8 cellular contexts compared by ENCODE assay signal in the genomic region with DNA sequence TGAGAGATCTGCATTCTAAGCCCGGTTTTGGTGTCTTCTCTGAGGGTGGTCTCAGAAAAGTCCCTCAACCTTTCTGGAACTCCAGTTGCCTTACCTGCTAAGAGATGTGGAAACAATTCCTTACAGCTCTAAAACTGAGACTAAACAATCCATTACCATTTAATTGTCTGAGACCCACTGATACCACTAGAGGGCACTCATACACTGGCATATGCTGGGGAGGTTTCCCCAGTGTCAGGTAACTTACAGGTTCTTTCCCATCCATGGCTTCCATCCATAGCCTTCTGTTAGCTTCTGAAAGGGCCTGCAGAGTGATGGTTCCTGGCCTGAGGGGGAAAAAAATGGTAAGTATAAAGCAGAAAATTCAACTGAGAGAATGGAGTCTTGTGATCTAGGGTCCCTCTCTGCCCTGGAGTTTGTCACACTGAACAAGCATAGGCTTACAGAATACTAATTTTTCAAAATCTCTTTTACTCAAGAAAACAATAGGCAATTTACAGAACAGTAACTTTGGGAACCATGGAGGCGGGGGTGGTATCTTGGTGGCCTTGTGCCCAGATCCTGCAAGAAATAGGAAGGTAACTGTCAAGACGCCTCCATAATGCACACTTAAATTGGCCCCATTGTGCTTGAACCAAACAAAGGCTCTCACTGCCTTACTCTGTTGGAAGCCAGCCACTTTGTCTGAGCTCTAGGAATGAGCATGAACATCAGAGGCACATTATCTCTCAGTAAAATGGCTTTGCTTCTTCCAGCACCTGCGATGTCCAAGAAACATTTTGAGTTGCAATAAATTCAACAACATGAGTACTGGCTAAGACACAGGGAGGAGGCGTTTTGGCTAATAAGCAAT.
A peak's percentile ranks its signal among the peaks of the same experiment; 100 is the strongest.
DNase-seq lines count a peak whose midpoint lies in the region; ATAC-seq, FAIRE-seq and TF ChIP-seq lines count a peak whose summit lies in the region.

No MANE protein-coding gene starts in this region.

- peaks cover 20% of the 10 kb centered on the region for H3K36me3 ChIP-seq in lower lobe of right lung

- no peaks in the 10 kb centered on the region for H3K4me1 ChIP-seq in lower lobe of right lung

- intact Hi-C loops in lower lobe of right lung (cut with DNase I): no loop called here

- H3K27ac ChIP-seq in coronary artery: no peak overlapping the region
- no peak overlapping the region for H3K27ac ChIP-seq in lower lobe of right lung

- TF ChIP-seq CTCF in coronary artery (IDR thresholded peaks at IDR 0.05) (peak; percentile 44), lower lobe of right lung (IDR thresholded peaks at IDR 0.05) (peak; percentile 60)

- no peaks in the 10 kb centered on the region for H3K9me3 ChIP-seq in lower lobe of right lung

- no peaks in the 10 kb centered on the region for H3K27me3 ChIP-seq in lower lobe of right lung (ENCODE audit: low read depth)

- H3K4me3 ChIP-seq in coronary artery (no peak overlapping the region), lower lobe of right lung (no peak overlapping the region)

- peak; percentile 79 for ATAC-seq in lower lobe of right lung

- FAIRE-seq in RCC 7860 (lab: Jason Lieb, UNC): peak; percentile 46
- no peak for FAIRE-seq in urothelium cell line (lab: Jason Lieb, UNC)

- DNase-seq in NCI-H2107 treated with DMSO at 0.1 percent for 48 hours (lab: John Stamatoyannopoulos, UW; ENCODE audit: unreplicated experiment): peak; percentile 38
- no peak for DNase-seq in NCI-H2107 (lab: John Stamatoyannopoulos, UW)
- DNase-seq in GM19240 (ENCODE audit: insufficient read length, low spot score): peak; percentile 26
- peak; percentile 64 for DNase-seq in HPDE6-E6E7 (ENCODE audit: extremely low spot score)
- peak; percentile 40 for DNase-seq in RCC 7860 (ENCODE audit: low spot score)
- DNase-seq in coronary artery (ENCODE audit: low spot score): no peak
- no peak for DNase-seq in lower lobe of right lung
- peak; percentile 42 for DNase-seq in urothelium cell line (ENCODE audit: low spot score)

Comparison
In these comparisons a context has a peak if more than half of its experiments do, and no peak if none do; other contexts are left out.
1. DNase-seq: peak in NCI-H2107 treated with DMSO at 0.1 percent for 48 hours (single experiment), GM19240 (single experiment), HPDE6-E6E7 (single experiment), RCC 7860 (single experiment) and urothelium cell line (single experiment); none in NCI-H2107 (single experiment), coronary artery (single experiment) and lower lobe of right lung (single experiment).